In genomic region chr18:8462651-8463185, GRCh38 we compare ENCODE assay signal across 4 cellular contexts.
"Had no signal": no experiment of that assay in that cellular context is flagged by ENCODE, and none has a peak within 500 bp of the region (broad histone marks: within the 10 kb centered on the region; RNA-seq: fewer than 3 reads in every experiment).

No MANE protein-coding gene starts in this region.

- H3K27ac Mint-ChIP-seq: GM23338, H9, IgD-negative memory B cell had no signal

- DNase-seq: H9, HCEC 1CT had no signal

- H3K4me1 Mint-ChIP-seq: IgD-negative memory B cell had no signal

- H3K4me3 Mint-ChIP-seq: GM23338, H9 had no signal

- ATAC-seq: GM23338 had no signal

- H3K4me3 ChIP-seq: GM23338 had no signal

- H3K27me3 Mint-ChIP-seq: IgD-negative memory B cell had no signal
